Comparison of ENCODE assay signal across 19 cellular contexts in genomic region chr13:41608779-41609178, GRCh38.
"Had no signal": no experiment of that assay in that cellular context is flagged by ENCODE, and none has a peak within 500 bp of the region (broad histone marks: within the 10 kb centered on the region; RNA-seq: fewer than 3 reads in every experiment).

No MANE protein-coding gene starts in this region.

- ATAC-seq: activated CD4-positive, alpha-beta T cell treated with anti-CD3 and anti-CD28 coated beads for 36 hours; effector memory CD8-positive, alpha-beta T cell; left lobe of liver had no signal

- H3K27me3 Mint-ChIP-seq: activated CD4-positive, alpha-beta T cell treated with anti-CD3 and anti-CD28 coated beads for 36 hours; effector memory CD8-positive, alpha-beta T cell; progenitor cell of endocrine pancreas; type B pancreatic cell had no signal

- DNase-seq: activated CD4-positive, alpha-beta T cell treated with anti-CD3 and anti-CD28 coated beads for 36 hours; activated CD4-positive, alpha-beta T cell treated with anti-CD3 and anti-CD28 coated beads, Interleukin-2, amount 50 U/mL, for 48 hours; activated naive CD4-positive, alpha-beta T cell treated with Interleukin-2 at 50 U/mL for 16 hours; effector memory CD8-positive, alpha-beta T cell; esophagus squamous epithelium; foreskin melanocyte; glutamatergic neuron; hypothalamus; kidney; stimulated activated CD4-positive, alpha-beta T cell treated with anti-CD3 and anti-CD28 coated beads, Interleukin-15, amount 100 ng/mL, for 24 hours; stimulated activated CD4-positive, alpha-beta T cell treated with anti-CD3 and anti-CD28 coated beads, Interleukin-2, amount 100 ng/mL, for 48 hours; stomach had no signal

- FAIRE-seq: kidney, TTC549 had no signal

- H3K9me3 Mint-ChIP-seq: activated T-helper 2 cell treated with anti-CD3 and anti-CD28 coated beads, Interferon-gamma antibody, Interleukin-2, Interleukin-4, amounts not matched to agents 10 μg/mL and 5 μg/mL and 100 μg/mL, durations not matched to agents 14 hours and 24 hours and 36 hours; effector memory CD8-positive, alpha-beta T cell; type B pancreatic cell had no signal

- H3K27me3 ChIP-seq: ascending aorta, esophagus squamous epithelium, right atrium auricular region, stomach had no signal

- H3K4me1 Mint-ChIP-seq: activated CD4-positive, alpha-beta T cell treated with anti-CD3 and anti-CD28 coated beads for 36 hours had no signal

- H3K4me1 ChIP-seq: ascending aorta had no signal

- H3K4me3 ChIP-seq: ascending aorta, esophagus squamous epithelium, right atrium auricular region, stomach had no signal

- H3K4me3 Mint-ChIP-seq: activated CD4-positive, alpha-beta T cell treated with anti-CD3 and anti-CD28 coated beads for 36 hours; effector memory CD8-positive, alpha-beta T cell; type B pancreatic cell had no signal

- H3K9me3 ChIP-seq: ascending aorta, esophagus squamous epithelium, right atrium auricular region, stomach had no signal

- H3K27ac ChIP-seq: ascending aorta, esophagus squamous epithelium, right atrium auricular region, stomach had no signal
